ENCODE assay signal across 8 cellular contexts in genomic region chr1:230681599-230681998, GRCh38. TPM values are rescaled to one million over a fixed set of nuclear protein-coding genes. Genes with fewer than 3 reads are reported as not detected.
A peak's percentile ranks its signal among the peaks of the same experiment; 100 is the strongest.
DNase-seq lines count a peak whose midpoint lies in the region; ATAC-seq, FAIRE-seq and TF ChIP-seq lines count a peak whose summit lies in the region.

No MANE protein-coding gene starts in this region.

- no peak overlapping the region for H3K4me3 ChIP-seq in keratinocyte (ENCODE audit: control insufficient read depth in 2 of 3, extremely low read depth in 1 of 3, insufficient read depth in 2 of 3, low read depth in 1 of 3, low read length in 3 of 3)

- H3K4me2 ChIP-seq in keratinocyte (ENCODE audit: control insufficient read depth, extremely low read depth, insufficient read depth, low read depth, low read length) = no peak overlapping the region

- H2AFZ ChIP-seq in keratinocyte (ENCODE audit: control insufficient read depth, low read length) = no peak overlapping the region

- dilution Hi-C loops in keratinocyte (cut with MboI; ENCODE audit: extremely low pct_ligation_motif_present, low sequenced_read_pairs) = no loop called here

- no peaks in the 10 kb centered on the region for H3K9me3 ChIP-seq in keratinocyte (ENCODE audit: control insufficient read depth, low read depth, low read length)

- no peak overlapping the region for H3K9ac ChIP-seq in keratinocyte (ENCODE audit: control insufficient read depth, extremely low read depth, insufficient read depth, low read length)

- H3K27me3 ChIP-seq in keratinocyte (ENCODE audit: control insufficient read depth, extremely low read depth, insufficient read depth, low read length) = no peaks in the 10 kb centered on the region

- H3K9me1 ChIP-seq in keratinocyte (ENCODE audit: control insufficient read depth, extremely low read depth, insufficient read depth, low read length) = no peaks in the 10 kb centered on the region

- peak; percentile 26 for FAIRE-seq in keratinocyte (lab: Jason Lieb, UNC)

- DNase-seq in COLO668 (lab: John Stamatoyannopoulos, UW; ENCODE audit: unreplicated experiment) (peak; percentile 79), M059J (ENCODE audit: low read depth) (peak; percentile 91), T1000 (lab: John Stamatoyannopoulos, UW) (peak; percentile 5), keratinocyte (ENCODE audit: low read depth, low spot score) (peak; percentile 13), Ammon's horn (ENCODE audit: low spot score) (no peak), medulla oblongata (ENCODE audit: extremely low spot score) (no peak)

- no peak for ATAC-seq in HG03571 (IDR thresholded peaks at IDR 0.05; ENCODE audit: unreplicated experiment)
- no peak for ATAC-seq in GM18861 (IDR thresholded peaks at IDR 0.05; ENCODE audit: unreplicated experiment)

- no peaks in the 10 kb centered on the region for H4K20me1 ChIP-seq in keratinocyte (ENCODE audit: control insufficient read depth, extremely low read depth, insufficient read depth, low read length)

- no peak for TF ChIP-seq CTCF in keratinocyte (optimal IDR thresholded peaks at IDR 0.05 in 1 of 3, IDR thresholded peaks at IDR 0.05 in 1 of 3, conservative IDR thresholded peaks at IDR 0.05 in 1 of 3; ENCODE audit: extremely low read depth in 1 of 3, insufficient read depth in 2 of 3, low read length in 3 of 3)

- peaks cover 15% of the 10 kb centered on the region for H3K4me1 ChIP-seq in keratinocyte (ENCODE audit: control insufficient read depth, extremely low read depth, insufficient read depth, low read length)

- no peak overlapping the region for H3K27ac ChIP-seq in keratinocyte (ENCODE audit: control insufficient read depth, insufficient read depth, low read length)

- H3K36me3 ChIP-seq in keratinocyte (ENCODE audit: control insufficient read depth in 2 of 2, extremely low read depth in 1 of 2, insufficient read depth in 2 of 2, low read length in 2 of 2) = peaks cover 10 to 13% of the 10 kb centered on the region in 2 experiments

- no peaks in the 10 kb centered on the region for H3K79me2 ChIP-seq in keratinocyte (ENCODE audit: control insufficient read depth, insufficient read depth, low read length)

RNA-seq across cellular contexts. Expression of gene AGT, which starts 32.3 kb away (rescaled TPM):
- total RNA-seq in M059J (2014; rRNA removed; shearing (Covaris generic)) = 0.42 TPM in 1 of 2 replicates, not detected in the other
- polyA plus RNA-seq in keratinocyte = not detected in 3 replicates
- polyA plus RNA-seq in keratinocyte (2011; ENCODE audit: low read depth) = 0.15 TPM
- not detected in 2 replicates for polyA plus RNA-seq in keratinocyte (2011; cell fraction: cytosol; rRNA removed)
- polyA plus RNA-seq in keratinocyte (2011; cell fraction: nucleus; rRNA removed) = not detected in 2 replicates
- 0.08 TPM in 1 of 2 replicates, not detected in the other for polyA plus RNA-seq in keratinocyte (2012; ENCODE audit: low replicate concordance)
- polyA minus RNA-seq in keratinocyte = 0.13 TPM in 1 of 3 replicates, not detected in the others
- polyA minus RNA-seq in keratinocyte (2011; cell fraction: cytosol; rRNA and poly(A)+ RNA removed) = not detected
- polyA minus RNA-seq in keratinocyte (2011; cell fraction: nucleus; rRNA and poly(A)+ RNA removed) = not detected in 2 replicates

RNA-seq across cellular contexts. Expression of gene COG2, which starts 39.3 kb away (rescaled TPM):
- 14.5 and 23.2 TPM in 2 replicates for total RNA-seq in M059J (2014; rRNA removed; shearing (Covaris generic))
- polyA plus RNA-seq in keratinocyte = 14.3 to 19.3 TPM (median 18.6 TPM) in 3 replicates
- 58.7 TPM for polyA plus RNA-seq in keratinocyte (2011; ENCODE audit: low read depth)
- 12.3 and 19.7 TPM in 2 replicates for polyA plus RNA-seq in keratinocyte (2011; cell fraction: cytosol; rRNA removed)
- 23.8 and 24.9 TPM in 2 replicates for polyA plus RNA-seq in keratinocyte (2011; cell fraction: nucleus; rRNA removed)
- polyA plus RNA-seq in keratinocyte (2012; ENCODE audit: low replicate concordance) = 12.2 and 14.5 TPM in 2 replicates
- 7.1 to 21.2 TPM (median 17.2 TPM) in 3 replicates for polyA minus RNA-seq in keratinocyte
- 9.6 TPM for polyA minus RNA-seq in keratinocyte (2011; cell fraction: cytosol; rRNA and poly(A)+ RNA removed)
- polyA minus RNA-seq in keratinocyte (2011; cell fraction: nucleus; rRNA and poly(A)+ RNA removed) = 12.8 and 20.5 TPM in 2 replicates

Comparison
In these comparisons a context has a peak if more than half of its experiments do, and no peak if none do; other contexts are left out.
1. DNase-seq: peak in COLO668 (single experiment), M059J (single experiment), T1000 (single experiment) and keratinocyte (single experiment); none in Ammon's horn (single experiment) and medulla oblongata (single experiment).